In the genomic region with DNA sequence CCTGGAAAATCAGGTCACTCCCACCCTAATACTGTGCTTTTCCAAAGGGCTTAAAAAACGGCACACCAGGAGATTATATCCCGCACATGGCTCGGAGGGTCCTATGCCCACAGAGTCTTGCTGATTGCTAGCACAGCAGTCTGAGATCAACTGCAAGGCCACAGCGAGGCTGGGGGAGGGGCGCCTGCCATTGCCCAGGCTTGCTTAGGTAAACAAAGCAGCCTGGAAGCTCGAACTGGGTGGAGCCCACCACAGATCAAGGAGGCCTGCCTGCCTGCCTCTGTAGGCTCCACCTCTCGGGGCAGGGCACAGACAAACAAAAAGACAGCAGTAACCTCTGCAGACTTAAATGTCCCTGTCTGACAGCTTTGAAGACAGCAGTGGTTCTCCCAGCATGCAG, we compare ENCODE assay signal across 5 cellular contexts. TPM values are rescaled to one million over a fixed set of nuclear protein-coding genes. Genes with fewer than 3 reads are reported as not detected.
"Had no signal": no experiment of that assay in that cellular context is flagged by ENCODE, and none has a peak within 500 bp of the region (broad histone marks: within the 10 kb centered on the region; RNA-seq: fewer than 3 reads in every experiment).

No MANE protein-coding gene starts in this region.

RNA-seq across cellular contexts. Expression of a gene that starts 26.3 kb away (rescaled TPM):
- total RNA-seq: GM23248, H4, H7, HFFc6 had no signal
- polyA plus RNA-seq: GM23248, IgD-negative memory B cell had no signal

RNA-seq across cellular contexts. Expression of a gene that starts 38.0 kb away (rescaled TPM):
- total RNA-seq: GM23248, H7, HFFc6 had no signal
- polyA plus RNA-seq: GM23248, IgD-negative memory B cell had no signal
